In genomic region chr19:5131866-5132561, GRCh38 we compare ENCODE assay signal across 8 cellular contexts.
A peak's percentile ranks its signal among the peaks of the same experiment; 100 is the strongest.
DNase-seq lines count a peak whose midpoint lies in the region; TF ChIP-seq lines count a peak whose summit lies in the region.

No MANE protein-coding gene starts in this region.

- H3K27ac Mint-ChIP-seq in activated naive CD4-positive, alpha-beta T cell treated with anti-CD3 and anti-CD28 coated beads, Interleukin-2, amount 50 U/mL, for 24 hours: no peak overlapping the region
- H3K27ac Mint-ChIP-seq in glutamatergic neuron (ENCODE audit: unreplicated experiment): peak overlapping the region; percentile 81

- intact Hi-C loops in OCI-LY7 (cut with micrococcal nuclease; ENCODE audit: unreplicated experiment): loop anchor here (10.0 kb wide), 1 partner anchor 87 kb away; no protein-coding TSS in a partner anchor
- intact Hi-C loops in esophagus muscularis mucosa (cut with DNase I): no loop called here

- TF ChIP-seq EP300 in tibial nerve (IDR thresholded peaks at IDR 0.05) (no peak), esophagus muscularis mucosa (IDR thresholded peaks at IDR 0.05) (no peak)

- H3K36me3 ChIP-seq in OCI-LY7 (ENCODE audit: insufficient read depth, low read length): peaks cover 4% of the 10 kb centered on the region; the same call in 1 of the 2 replicates
- peaks cover 0 to 73% (median 15%) of the 10 kb centered on the region in 3 donors for H3K36me3 ChIP-seq in tibial nerve
- H3K36me3 ChIP-seq in esophagus muscularis mucosa: peaks cover 36 to 75% (median 70%) of the 10 kb centered on the region in 4 donors

- DNase-seq in activated naive CD4-positive, alpha-beta T cell treated with anti-CD3 and anti-CD28 coated beads, Interleukin-2, amount 50 U/mL, for 16 hours: no peak
- DNase-seq in OCI-LY7 (ENCODE audit: low spot score) (peak; percentile 57), glutamatergic neuron (peak; percentile 59), tibial nerve (ENCODE audit: low spot score in 2 of 2) (no peak), esophagus muscularis mucosa (ENCODE audit: extremely low spot score) (no peak), AG08395 (ENCODE audit: low spot score) (no peak), NCI-H2171 (lab: John Stamatoyannopoulos, UW) (no peak)

- POLR2A ChIA-PET in OCI-LY7 (lab: Charles Lee): no interaction called here

- TF ChIP-seq CTCF in OCI-LY7 (conservative IDR thresholded peaks at IDR 0.05; ENCODE audit: low read length): no peak
- TF ChIP-seq CTCF in glutamatergic neuron (IDR thresholded peaks at IDR 0.05; ENCODE audit: partially characterized antibody, unreplicated experiment): no peak
- no peak for TF ChIP-seq CTCF in tibial nerve (IDR thresholded peaks at IDR 0.05)
- TF ChIP-seq CTCF in esophagus muscularis mucosa (IDR thresholded peaks at IDR 0.05): no peak

- no peaks in the 10 kb centered on the region for H3K9me2 ChIP-seq in OCI-LY7 (ENCODE audit: insufficient read depth, low read length)

- peak overlapping the region; percentile 71 for H3K4me2 ChIP-seq in OCI-LY7 (ENCODE audit: low read length)

- no TSS peak for BruUV-seq in OCI-LY7 (replicated peaks; lab: Mats Ljungman, UMichigan)

- TF ChIP-seq POLR2A in tibial nerve (IDR thresholded peaks at IDR 0.05) (no peak), esophagus muscularis mucosa (IDR thresholded peaks at IDR 0.05; ENCODE audit: low read depth) (no peak)

- H2AFZ ChIP-seq in OCI-LY7 (ENCODE audit: low read length): no peak overlapping the region

- H3K4me1 ChIP-seq in OCI-LY7 (ENCODE audit: insufficient read depth, low read length, poor library complexity, severe bottlenecking) (peaks cover 48% of the 10 kb centered on the region), tibial nerve (peaks cover 0 to 38% (median 25%) of the 10 kb centered on the region in 4 donors), esophagus muscularis mucosa (peaks cover 21 to 23% (median 22%) of the 10 kb centered on the region in 4 donors)

- peak overlapping the region; percentile 70 for H3K27ac ChIP-seq in OCI-LY7 (ENCODE audit: low read depth, low read length, poor library complexity, severe bottlenecking)
- H3K27ac ChIP-seq in tibial nerve: peak overlapping the region in 3 of 4 donors; percentile 49 to 84 (median 50)
- H3K27ac ChIP-seq in esophagus muscularis mucosa (replicated peaks in 1 of 4): no peak overlapping the region

- H3K9me3 Mint-ChIP-seq in activated naive CD4-positive, alpha-beta T cell treated with anti-CD3 and anti-CD28 coated beads, Interleukin-2, amount 50 U/mL, for 24 hours: no peaks in the 10 kb centered on the region
- H3K9me3 Mint-ChIP-seq in glutamatergic neuron (ENCODE audit: unreplicated experiment): peaks cover 16% of the 10 kb centered on the region

- H3K79me2 ChIP-seq in OCI-LY7 (ENCODE audit: insufficient read depth, low read depth, low read length): no peaks in the 10 kb centered on the region

- no peaks in the 10 kb centered on the region for H3K27me3 Mint-ChIP-seq in activated naive CD4-positive, alpha-beta T cell treated with anti-CD3 and anti-CD28 coated beads, Interleukin-2, amount 50 U/mL, for 24 hours
- H3K27me3 Mint-ChIP-seq in glutamatergic neuron (ENCODE audit: unreplicated experiment): peaks cover 12% of the 10 kb centered on the region

- peaks cover 3% of the 10 kb centered on the region for H3K36me3 Mint-ChIP-seq in activated naive CD4-positive, alpha-beta T cell treated with anti-CD3 and anti-CD28 coated beads, Interleukin-2, amount 50 U/mL, for 24 hours
- no peaks in the 10 kb centered on the region for H3K36me3 Mint-ChIP-seq in glutamatergic neuron (ENCODE audit: unreplicated experiment)

- H3K27me3 ChIP-seq in tibial nerve: no peaks in the 10 kb centered on the region
- no peaks in the 10 kb centered on the region for H3K27me3 ChIP-seq in esophagus muscularis mucosa

- H4K20me1 ChIP-seq in OCI-LY7 (ENCODE audit: insufficient read depth, low read length): no peaks in the 10 kb centered on the region

- H3K4me1 Mint-ChIP-seq in activated naive CD4-positive, alpha-beta T cell treated with anti-CD3 and anti-CD28 coated beads, Interleukin-2, amount 50 U/mL, for 24 hours: peaks cover 28% of the 10 kb centered on the region
- peaks cover 16% of the 10 kb centered on the region for H3K4me1 Mint-ChIP-seq in glutamatergic neuron (ENCODE audit: low read depth, unreplicated experiment)

- CTCF ChIA-PET in OCI-LY7 (lab: Charles Lee; ENCODE audit: unreplicated experiment): no interaction called here

- H3K4me3 ChIP-seq in OCI-LY7 (ENCODE audit: low read depth, low read length, poor library complexity, severe bottlenecking): peak overlapping the region; percentile 60
- peak overlapping the region in 1 of 4 donors; percentile 4 for H3K4me3 ChIP-seq in tibial nerve
- H3K4me3 ChIP-seq in esophagus muscularis mucosa: no peak overlapping the region

- 69 to 71% methylated on average over 22 to 24 of the region's 24 CpGs for WGBS in tibial nerve, 2 donors
- 75% methylated on average over 6 of the region's 24 CpGs for WGBS in esophagus muscularis mucosa

- H3K4me3 Mint-ChIP-seq in activated naive CD4-positive, alpha-beta T cell treated with anti-CD3 and anti-CD28 coated beads, Interleukin-2, amount 50 U/mL, for 24 hours: peak overlapping the region; percentile 62
- no peak overlapping the region for H3K4me3 Mint-ChIP-seq in glutamatergic neuron (ENCODE audit: unreplicated experiment)

- H3K9me3 ChIP-seq in OCI-LY7 (ENCODE audit: low read length) (no peaks in the 10 kb centered on the region), tibial nerve (no peaks in the 10 kb centered on the region), esophagus muscularis mucosa (no peaks in the 10 kb centered on the region)

Comparison
In these comparisons a context has a peak if more than half of its experiments do, and no peak if none do; other contexts are left out.
1. DNase-seq: peak in OCI-LY7 (single experiment) and glutamatergic neuron (single experiment); none in activated naive CD4-positive, alpha-beta T cell treated with anti-CD3 and anti-CD28 coated beads, Interleukin-2, amount 50 U/mL, for 16 hours (single experiment), tibial nerve (0 of 2), esophagus muscularis mucosa (single experiment), AG08395 (single experiment) and NCI-H2171 (single experiment).
2. H3K27ac ChIP-seq: peak in OCI-LY7 (single experiment) and tibial nerve (3 of 4); none in esophagus muscularis mucosa (0 of 4).